In genomic region chr9:34271618-34272017, GRCh38 we compare ENCODE assay signal across 21 cellular contexts. TPM values are rescaled to one million over a fixed set of nuclear protein-coding genes. Genes with fewer than 3 reads are reported as not detected.
DNase-seq lines count a peak whose midpoint lies in the region; ATAC-seq and TF ChIP-seq lines count a peak whose summit lies in the region.
"Had no signal": no experiment of that assay in that cellular context is flagged by ENCODE, and none has a peak within 500 bp of the region (broad histone marks: within the 10 kb centered on the region; RNA-seq: fewer than 3 reads in every experiment).

No MANE protein-coding gene starts in this region.

- H3K27me3 ChIP-seq in psoas muscle (ENCODE audit: insufficient read depth in 3 of 3, low read length in 2 of 3): no peaks in the 10 kb centered on the region
- H3K27me3 ChIP-seq in brain microvascular endothelial cell (replicated peaks): no peaks in the 10 kb centered on the region
- H3K27me3 ChIP-seq in right lobe of liver: no peaks in the 10 kb centered on the region
- H3K27me3 ChIP-seq: SJCRH30 had no signal

- H3K36me3 ChIP-seq in psoas muscle (ENCODE audit: insufficient read depth in 1 of 2, low read depth in 1 of 2) (no peaks in the 10 kb centered on the region), brain microvascular endothelial cell (replicated peaks) (no peaks in the 10 kb centered on the region), right lobe of liver (no peaks in the 10 kb centered on the region)

- H3K9me3 ChIP-seq in psoas muscle (no peaks in the 10 kb centered on the region), right lobe of liver (no peaks in the 10 kb centered on the region)
- H3K9me3 ChIP-seq: SJCRH30 had no signal

- no peak for TF ChIP-seq CTCF in psoas muscle (IDR thresholded peaks at IDR 0.05)
- no peak for TF ChIP-seq CTCF in brain microvascular endothelial cell (IDR thresholded peaks at IDR 0.05; ENCODE audit: low read depth, low read length, missing control alignments)
- TF ChIP-seq CTCF in right lobe of liver (IDR thresholded peaks at IDR 0.05): no peak

- intact Hi-C loops in Right ventricle myocardium inferior (cut with DNase I) (no loop called here), cardiac septum (cut with DNase I) (no loop called here), left colon (cut with DNase I, micrococcal nuclease) (no loop called here), psoas muscle (cut with DNase I) (no loop called here), right lobe of liver (cut with DNase I) (no loop called here)

- peak; percentile 37 for ATAC-seq in Right ventricle myocardium inferior
- ATAC-seq in left colon: peak; percentile 9
- peak in 3 of 4 donors; percentile 22 to 54 (median 49) for ATAC-seq in psoas muscle
- no peak for ATAC-seq in right lobe of liver
- ATAC-seq: GM23338, HCT116, HepG2 had no signal

- in situ Hi-C loops in brain microvascular endothelial cell (cut with HindIII; ENCODE audit: low pct_ligation_motif_present, low sequenced_read_pairs): no loop called here

- H3K4me1 ChIP-seq in psoas muscle: peaks cover 4% of the 10 kb centered on the region
- H3K4me1 ChIP-seq in right lobe of liver: no peaks in the 10 kb centered on the region

- no peak for DNase-seq in Right ventricle myocardium inferior (ENCODE audit: missing footprints)
- DNase-seq in cardiac septum (ENCODE audit: low spot score): no peak
- peak; percentile 34 for DNase-seq in NCI-H774 (lab: John Stamatoyannopoulos, UW)
- DNase-seq in left colon: no peak
- DNase-seq in psoas muscle: no peak
- no peak for DNase-seq in brain microvascular endothelial cell
- no peak for DNase-seq in RKO (ENCODE audit: low spot score)
- no peak for DNase-seq in right lobe of liver
- DNase-seq: CD4-positive, alpha-beta memory T cell; DMS79 treated with DMSO at 0.1 percent for 48 hours; NCI-H1048; NCI-H2081 treated with DMSO at 0.1 percent for 48 hours; NCI-H2227 treated with DMSO at 0.1 percent for 48 hours; NCI-H526; OCI-M1; RPMI8226 had no signal

- no peak for TF ChIP-seq POLR2A in right lobe of liver (IDR thresholded peaks at IDR 0.05)

- H3K4me3 ChIP-seq in psoas muscle (no peak overlapping the region), brain microvascular endothelial cell (ENCODE audit: low read depth, low read length) (no peak overlapping the region), right lobe of liver (no peak overlapping the region)
- H3K4me3 ChIP-seq: GM23338, SJCRH30 had no signal

- no peak overlapping the region for H3K27ac ChIP-seq in psoas muscle
- H3K27ac ChIP-seq in brain microvascular endothelial cell: no peak overlapping the region
- no peak overlapping the region for H3K27ac ChIP-seq in right lobe of liver
- H3K27ac ChIP-seq: KMS-11, SJCRH30 had no signal

- 28 to 33% (median 32%) methylated on average over 3 of the region's 3 CpGs for WGBS in psoas muscle, 3 donors
- 89% methylated on average over 3 of the region's 3 CpGs for WGBS in right lobe of liver (ENCODE audit: insufficient coverage, low coverage, low lambda C conversion rate, missing lambda C conversion rate)

RNA-seq across cellular contexts. Expression of gene KIF24, which starts 57.5 kb away (rescaled TPM):
- total RNA-seq in Right ventricle myocardium inferior (0.78 TPM), cardiac septum (0.89 TPM), left colon (1 to 10 TPM; 1.3 to 2.2 TPM), psoas muscle (1 to 10 TPM in 1 of 4 donors, under 1 TPM in 3; 0.37 to 1.6 (median 0.52) TPM), right lobe of liver (under 1 TPM; 0.14 to 0.74 (median 0.24) TPM)
- polyA plus RNA-seq in psoas muscle: under 1 TPM; 0.10 to 0.57 (median 0.18) TPM
- polyA plus RNA-seq: CD4-positive, alpha-beta memory T cell had no signal

RNA-seq across cellular contexts. Expression of gene NUDT2, which starts 57.8 kb away (rescaled TPM):
- total RNA-seq in Right ventricle myocardium inferior (19.7 TPM), cardiac septum (23.0 TPM), left colon (10 to 100 TPM; 14.0 to 19.2 TPM), psoas muscle (10 to 100 TPM; 14.7 to 19.7 (median 16.4) TPM), right lobe of liver (10 to 100 TPM in 4 of 6 experiments, 1 to 10 TPM in 2; 4.9 to 13.7 (median 11.2) TPM)
- polyA plus RNA-seq in psoas muscle: 10 to 100 TPM; 19.6 to 31.0 (median 28.3) TPM

Comparison
In these comparisons a context has a peak if more than half of its experiments do, and no peak if none do; other contexts are left out.
1. ATAC-seq: peak in Right ventricle myocardium inferior (single experiment), left colon (single experiment) and psoas muscle (3 of 4); none in right lobe of liver (0 of 4).